In genomic region chr3:32868719-32869512, GRCh38 we compare ENCODE assay signal across 25 cellular contexts. TPM values are rescaled to one million over a fixed set of nuclear protein-coding genes. Genes with fewer than 3 reads are reported as not detected.
"Had no signal": no experiment of that assay in that cellular context is flagged by ENCODE, and none has a peak within 500 bp of the region (broad histone marks: within the 10 kb centered on the region; RNA-seq: fewer than 3 reads in every experiment).

No MANE protein-coding gene starts in this region.

- H3K9me3 Mint-ChIP-seq: activated CD8-positive, alpha-beta T cell treated with anti-CD3 and anti-CD28 coated beads for 36 hours; activated T-cell treated with anti-CD3 and anti-CD28 coated beads, Interleukin-2, amount 50 U/mL, for 4 hours; naive B cell had no signal

- H3K27ac ChIP-seq: esophagus squamous epithelium, tibial nerve, vagina, WERI-Rb-1 had no signal

- H3K36me3 Mint-ChIP-seq: naive B cell had no signal

- H3K9me3 ChIP-seq: esophagus squamous epithelium, tibial nerve, vagina had no signal

- H3K27me3 Mint-ChIP-seq: activated CD8-positive, alpha-beta T cell treated with anti-CD3 and anti-CD28 coated beads for 36 hours had no signal

- H3K4me1 Mint-ChIP-seq: naive B cell had no signal

- H3K4me3 ChIP-seq: esophagus squamous epithelium, lung, tibial nerve, vagina had no signal

- H3K36me3 ChIP-seq: esophagus squamous epithelium, tibial nerve, vagina, WERI-Rb-1 had no signal

- ATAC-seq: activated CD8-positive, alpha-beta T cell treated with anti-CD3 and anti-CD28 coated beads for 36 hours; activated T-cell treated with anti-CD3 and anti-CD28 coated beads, Interleukin-2, amount 50 U/mL, for 4 hours; left colon; right cardiac atrium had no signal

- H3K27ac Mint-ChIP-seq: activated CD8-positive, alpha-beta T cell treated with anti-CD3 and anti-CD28 coated beads for 36 hours had no signal

- H3K4me3 Mint-ChIP-seq: activated CD8-positive, alpha-beta T cell treated with anti-CD3 and anti-CD28 coated beads for 36 hours; activated T-cell treated with anti-CD3 and anti-CD28 coated beads, Interleukin-2, amount 50 U/mL, for 4 hours; naive B cell had no signal

- DNase-seq: activated CD4-positive, alpha-beta T cell treated with anti-CD3 and anti-CD28 coated beads for 48 hours; activated CD8-positive, alpha-beta T cell treated with anti-CD3 and anti-CD28 coated beads for 36 hours; activated effector memory CD4-positive, alpha-beta T cell treated with Interleukin-2 at 50 U/mL for 16 hours; activated naive CD4-positive, alpha-beta T cell treated with anti-CD3 and anti-CD28 coated beads, Interleukin-2, amount 50 U/mL, for 16 hours; activated T-cell treated with anti-CD3 and anti-CD28 coated beads, Interleukin-2, amount 50 U/mL, for 4 hours; caudate nucleus; esophagus squamous epithelium; hypothalamus; left colon; naive B cell; occipital lobe; right cardiac atrium; small intestine; stimulated activated CD4-positive, alpha-beta T cell treated with anti-CD3 and anti-CD28 coated beads, Interleukin-4, amount 100 ng/mL, for 4 hours; stimulated activated CD8-positive, alpha-beta memory T cell treated with anti-CD3 and anti-CD28 coated beads, Interleukin-4, amount 100 ng/mL, for 48 hours; stimulated activated naive CD4-positive, alpha-beta T cell treated with Interleukin-2 at 50 U/mL for 16 hours; substantia nigra; WERI-Rb-1 had no signal

- H3K27me3 ChIP-seq: esophagus squamous epithelium, tibial nerve, vagina had no signal

RNA-seq across cellular contexts. Expression of gene TRIM71, which starts 51.1 kb away (rescaled TPM):
- total RNA-seq: endothelial cell of umbilical vein, esophagus squamous epithelium, fibroblast of villous mesenchyme, glomerular endothelial cell, left colon, posterior vena cava, right cardiac atrium, vagina had no signal
- polyA plus RNA-seq: endothelial cell of umbilical vein, right cardiac atrium had no signal
